In the genomic region with DNA sequence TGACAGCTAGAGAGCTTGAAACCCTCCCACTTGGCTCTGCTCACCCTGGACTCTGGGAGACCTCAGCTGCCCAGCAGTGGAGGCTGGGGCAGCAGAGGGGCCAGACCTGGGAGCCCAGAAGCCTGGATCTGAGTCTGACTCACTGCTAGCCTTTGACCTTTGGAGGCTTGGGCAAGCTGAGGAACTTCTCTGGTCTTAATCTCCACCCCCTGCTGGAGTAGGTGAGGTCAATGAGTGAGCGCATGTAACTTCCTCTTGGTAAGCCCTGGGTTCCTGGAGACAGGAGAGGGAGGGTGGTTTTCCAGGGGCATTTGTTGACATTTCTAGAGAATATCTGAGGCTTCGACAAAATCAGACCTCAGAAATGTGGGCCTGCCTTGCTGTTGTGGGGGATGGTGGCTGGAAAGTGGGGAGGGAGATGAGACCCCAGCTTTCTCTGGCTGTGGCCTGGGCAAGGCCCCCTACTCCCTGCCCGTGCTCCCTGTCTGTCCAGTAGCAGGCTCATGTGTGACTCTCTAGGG, we compare ENCODE assay signal across 8 cellular contexts.
DNase-seq lines count a peak whose midpoint lies in the region; ATAC-seq, FAIRE-seq and TF ChIP-seq lines count a peak whose summit lies in the region.

No MANE protein-coding gene starts in this region.

- no peak for FAIRE-seq in GM12891 (lab: Jason Lieb, UNC)

- H3F3A ChIP-seq in neural progenitor cell (ENCODE audit: low read depth): no peaks in the 10 kb centered on the region

- H3K4me2 ChIP-seq in neural progenitor cell: no peak overlapping the region

- H2AFZ ChIP-seq in neural progenitor cell (replicated peaks): no peak overlapping the region

- H3K36me3 Mint-ChIP-seq in neural progenitor cell: no peaks in the 10 kb centered on the region

- peaks cover 8% of the 10 kb centered on the region for H3K27me3 Mint-ChIP-seq in neural progenitor cell (ENCODE audit: insufficient read depth, low read depth)

- no peaks in the 10 kb centered on the region for H3K79me2 ChIP-seq in neural progenitor cell (ENCODE audit: low read depth)

- H3K36me3 ChIP-seq in brain microvascular endothelial cell (replicated peaks) (no peaks in the 10 kb centered on the region), neural progenitor cell (no peaks in the 10 kb centered on the region)

- in situ Hi-C loops in brain microvascular endothelial cell (cut with HindIII; ENCODE audit: low pct_ligation_motif_present, low sequenced_read_pairs): no loop called here
- in situ Hi-C loops in GM13977 (cut with MboI; ENCODE audit: low pct_unique_long_range_greater_than_20kb, low sequenced_read_pairs, unreplicated experiment): no loop called here

- H3K9me3 Mint-ChIP-seq in neural progenitor cell: peaks cover 7% of the 10 kb centered on the region

- TF ChIP-seq CTCF in brain microvascular endothelial cell (IDR thresholded peaks at IDR 0.05; ENCODE audit: low read depth, low read length, missing control alignments): peak; percentile 7
- no peak for TF ChIP-seq CTCF in neural progenitor cell (IDR thresholded peaks at IDR 0.05)
- no peak for TF ChIP-seq CTCF in GM13977 (IDR thresholded peaks at IDR 0.05; ENCODE audit: extremely low read depth, insufficient read depth, missing control alignments)

- no peak overlapping the region for H3K4me3 Mint-ChIP-seq in neural progenitor cell

- no peaks in the 10 kb centered on the region for H4K20me1 ChIP-seq in neural progenitor cell (ENCODE audit: low read depth)

- peaks cover 45% of the 10 kb centered on the region for H3K4me1 Mint-ChIP-seq in neural progenitor cell

- no peak overlapping the region for H3K27ac ChIP-seq in brain microvascular endothelial cell
- no peak overlapping the region for H3K27ac ChIP-seq in neural progenitor cell

- H3K27me3 ChIP-seq in brain microvascular endothelial cell (replicated peaks) (no peaks in the 10 kb centered on the region), neural progenitor cell (no peaks in the 10 kb centered on the region)

- H3K4me1 ChIP-seq in neural progenitor cell: no peaks in the 10 kb centered on the region

- peak; percentile 84 for DNase-seq in EH (ENCODE audit: low read depth)
- peak; percentile 61 for DNase-seq in NCI-H2196 treated with DMSO at 0.1 percent for 48 hours (lab: John Stamatoyannopoulos, UW; ENCODE audit: unreplicated experiment)
- DNase-seq in brain microvascular endothelial cell: peak; percentile 66
- DNase-seq in neural progenitor cell (ENCODE audit: low spot score): no peak
- DNase-seq in GM12891 (ENCODE audit: insufficient read length, low spot score): no peak
- no peak for DNase-seq in NCI-H510A (lab: John Stamatoyannopoulos, UW)
- no peak for DNase-seq in GM13977 (ENCODE audit: low spot score)

- no peak overlapping the region for H3K9ac ChIP-seq in neural progenitor cell

- no peaks in the 10 kb centered on the region for H3K9me3 ChIP-seq in neural progenitor cell (ENCODE audit: low read depth)

- TF ChIP-seq POLR2A in GM12891 (IDR thresholded peaks at IDR 0.05; ENCODE audit: low read depth, low read length): no peak

- ATAC-seq in GM21619 (IDR thresholded peaks at IDR 0.05; ENCODE audit: unreplicated experiment): no peak

- H3K27ac Mint-ChIP-seq in neural progenitor cell: peak overlapping the region; percentile 23

- H3K4me3 ChIP-seq in brain microvascular endothelial cell (ENCODE audit: low read depth, low read length): no peak overlapping the region
- no peak overlapping the region for H3K4me3 ChIP-seq in neural progenitor cell

TF ChIP-seq in GM12891, 5 proteins besides CTCF, POLR2A, EP300 and RAD21:
- TF ChIP-seq POLR2AphosphoS5 (IDR thresholded peaks at IDR 0.05; ENCODE audit: low read depth, low read length) (no peak), POU2F2 (IDR thresholded peaks at IDR 0.05; ENCODE audit: low read depth, low read length) (no peak), PAX5 (IDR thresholded peaks at IDR 0.05; ENCODE audit: insufficient read depth, low read length, severe bottlenecking) (no peak), SPI1 (IDR thresholded peaks at IDR 0.05; ENCODE audit: low read depth, low read length) (no peak), TAF1 (IDR thresholded peaks at IDR 0.05; ENCODE audit: low read depth, low read length) (no peak)

Comparison
In these comparisons a context has a peak if more than half of its experiments do, and no peak if none do; other contexts are left out.
1. DNase-seq: peak in EH (single experiment), NCI-H2196 treated with DMSO at 0.1 percent for 48 hours (single experiment) and brain microvascular endothelial cell (single experiment); none in neural progenitor cell (single experiment), GM12891 (single experiment), NCI-H510A (single experiment) and GM13977 (single experiment).